In the genomic region with DNA sequence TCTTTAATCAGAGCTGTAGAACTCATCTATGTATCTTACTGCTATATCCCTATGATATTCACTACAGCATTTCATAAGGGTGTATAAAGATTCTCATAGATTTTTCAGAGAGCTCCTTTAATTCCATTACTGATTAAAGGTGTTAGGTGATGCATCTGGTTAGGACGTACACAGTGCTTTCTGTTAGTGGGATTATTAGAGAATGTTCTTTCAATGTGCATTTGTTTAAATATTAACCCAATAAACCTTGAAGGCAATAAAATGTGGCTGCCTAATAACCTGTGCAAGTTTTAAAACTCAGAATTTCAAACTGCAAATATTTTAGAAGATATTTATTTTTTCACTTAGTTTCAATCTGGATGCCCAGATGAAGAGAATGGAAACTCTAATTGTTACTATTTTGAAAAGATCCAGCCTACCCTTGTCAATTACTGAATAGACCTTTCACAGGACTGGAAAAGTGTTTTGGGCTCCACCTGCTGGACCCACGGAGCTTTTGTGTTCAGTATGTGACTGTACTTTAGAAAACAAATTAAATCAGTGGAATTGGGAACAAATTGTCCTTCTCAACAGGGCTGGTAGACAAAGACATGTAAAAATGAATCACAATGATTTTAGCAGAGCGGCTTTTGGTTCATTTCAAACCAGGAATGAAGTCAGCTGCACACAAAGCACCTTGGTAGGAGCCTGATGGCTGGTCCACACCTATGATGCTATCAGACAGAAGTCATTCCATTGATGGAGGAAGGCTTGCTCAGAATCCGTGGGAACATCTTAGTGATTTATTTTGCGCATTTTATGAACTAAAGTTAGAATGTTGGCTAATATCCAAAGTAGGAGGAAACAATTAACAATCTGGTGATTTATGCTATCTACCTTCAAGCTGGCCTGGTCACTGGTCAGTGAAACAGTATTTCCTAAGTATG, we compare ENCODE assay signal across 8 cellular contexts.
DNase-seq lines count a peak whose midpoint lies in the region; ATAC-seq, FAIRE-seq and TF ChIP-seq lines count a peak whose summit lies in the region.

No MANE protein-coding gene starts in this region.

- no peaks in the 10 kb centered on the region for H3K9me3 Mint-ChIP-seq in activated CD4-positive, alpha-beta memory T cell treated with anti-CD3 and anti-CD28 coated beads, Interleukin-2, amount 10 ng/mL, durations not matched to agents 7 days and 5 days

- peak; percentile 71 for TF ChIP-seq CTCF in A673 (conservative IDR thresholded peaks at IDR 0.05; ENCODE audit: low read depth, low read length)
- TF ChIP-seq CTCF in epithelial cell of esophagus (IDR thresholded peaks at IDR 0.05; ENCODE audit: insufficient read depth, low read depth, low read length, missing control alignments) = peak; percentile 77
- peak; percentile 63 for TF ChIP-seq CTCF in thoracic aorta (IDR thresholded peaks at IDR 0.05)

- CTCF ChIA-PET in A673 (lab: Charles Lee) = interaction anchor here (1.8 kb wide), 1 partner anchor 235 kb away, joined by 15 read pairs; no protein-coding TSS in a partner anchor
- CTCF ChIA-PET in activated CD4-positive, alpha-beta memory T cell treated with anti-CD3 and anti-CD28 coated beads, Interleukin-2, amount 10 ng/mL, durations not matched to agents 7 days and 5 days (lab: Charles Lee) = interaction anchor here (0.5 to 6.3 kb wide), 8 partner anchors 14 to 235 kb away, joined by 3 to 108 read pairs (median 4); no protein-coding TSS in a partner anchor

- no peak overlapping the region for H3K27ac Mint-ChIP-seq in activated CD4-positive, alpha-beta memory T cell treated with anti-CD3 and anti-CD28 coated beads, Interleukin-2, amount 10 ng/mL, durations not matched to agents 7 days and 5 days

- no peak overlapping the region for H3K4me3 Mint-ChIP-seq in activated CD4-positive, alpha-beta memory T cell treated with anti-CD3 and anti-CD28 coated beads, Interleukin-2, amount 10 ng/mL, durations not matched to agents 7 days and 5 days

- H3K4me1 ChIP-seq in A673 (ENCODE audit: insufficient read depth, low read length, poor library complexity, severe bottlenecking) (no peaks in the 10 kb centered on the region), muscle layer of colon (ENCODE audit: insufficient read depth, low read length) (peaks cover 36% of the 10 kb centered on the region), thoracic aorta (ENCODE audit: control insufficient read depth in 1 of 2, low read depth in 2 of 2) (peaks cover 11 to 20% of the 10 kb centered on the region in 2 donors)

- intact Hi-C loops in A673 (cut with micrococcal nuclease; ENCODE audit: unreplicated experiment) = loop anchor here (1.0 to 5.0 kb wide), 3 partner anchors 122 to 312 kb away; partner anchors contain the start of gene MBNL2

- H3K4me3 ChIP-seq in A673 (ENCODE audit: low read depth, low read length, poor library complexity, severe bottlenecking) (no peak overlapping the region), epithelial cell of esophagus (ENCODE audit: low read length) (no peak overlapping the region), muscle layer of colon (ENCODE audit: low read depth in 1 of 2, low read length in 2 of 2) (no peak overlapping the region), thoracic aorta (no peak overlapping the region)

- no peak overlapping the region for H3K9ac ChIP-seq in muscle layer of colon (ENCODE audit: low read length)

- no peaks in the 10 kb centered on the region for H3K36me3 ChIP-seq in A673 (ENCODE audit: insufficient read depth, low read length, poor library complexity, severe bottlenecking)
- peaks cover 39% of the 10 kb centered on the region for H3K36me3 ChIP-seq in muscle layer of colon (ENCODE audit: insufficient read depth, low read length)
- H3K36me3 ChIP-seq in thoracic aorta = peaks cover 20% of the 10 kb centered on the region

- POLR2A ChIA-PET in A673 (lab: Charles Lee; ENCODE audit: low non-redundant PET) = no interaction called here
- POLR2A ChIA-PET in activated CD4-positive, alpha-beta memory T cell treated with anti-CD3 and anti-CD28 coated beads, Interleukin-2, amount 10 ng/mL, durations not matched to agents 7 days and 5 days (lab: Charles Lee) = interaction anchor here (0.9 to 1.4 kb wide), 2 partner anchors 119 to 168 kb away, joined by 3 read pairs; no protein-coding TSS in a partner anchor

- H3K4me1 Mint-ChIP-seq in activated CD4-positive, alpha-beta memory T cell treated with anti-CD3 and anti-CD28 coated beads, Interleukin-2, amount 10 ng/mL, durations not matched to agents 7 days and 5 days = peaks cover 10% of the 10 kb centered on the region

- no peaks in the 10 kb centered on the region for H3K27me3 ChIP-seq in A673 (replicated peaks; ENCODE audit: insufficient read depth, low read depth, low read length, poor library complexity)
- no peaks in the 10 kb centered on the region for H3K27me3 ChIP-seq in muscle layer of colon (ENCODE audit: control insufficient read depth in 1 of 2, insufficient read depth in 2 of 2, low read length in 2 of 2)
- H3K27me3 ChIP-seq in thoracic aorta (replicated peaks; ENCODE audit: insufficient read depth) = no peaks in the 10 kb centered on the region

- H3K27ac ChIP-seq in A673 (ENCODE audit: low read depth, low read length, poor library complexity, severe bottlenecking) (no peak overlapping the region), muscle layer of colon (ENCODE audit: low read depth, low read length) (peak overlapping the region; percentile 49), thoracic aorta (no peak overlapping the region)

- TF ChIP-seq POLR2A in GM12892 (IDR thresholded peaks at IDR 0.05; ENCODE audit: low read depth, low read length) = no peak

- FAIRE-seq in GM12892 (lab: Jason Lieb, UNC) = peak; percentile 78

- no peaks in the 10 kb centered on the region for H3K9me3 ChIP-seq in A673 (ENCODE audit: low read depth, low read length, poor library complexity, severe bottlenecking)
- no peaks in the 10 kb centered on the region for H3K9me3 ChIP-seq in muscle layer of colon (ENCODE audit: low read length)
- no peaks in the 10 kb centered on the region for H3K9me3 ChIP-seq in thoracic aorta

- no TSS peak for BruUV-seq in A673 (replicated peaks; lab: Mats Ljungman, UMichigan)

- H3K36me3 Mint-ChIP-seq in activated CD4-positive, alpha-beta memory T cell treated with anti-CD3 and anti-CD28 coated beads, Interleukin-2, amount 10 ng/mL, durations not matched to agents 7 days and 5 days (ENCODE audit: low read depth) = peaks cover 3% of the 10 kb centered on the region

- no peaks in the 10 kb centered on the region for H3K27me3 Mint-ChIP-seq in activated CD4-positive, alpha-beta memory T cell treated with anti-CD3 and anti-CD28 coated beads, Interleukin-2, amount 10 ng/mL, durations not matched to agents 7 days and 5 days

- DNase-seq in A673 (ENCODE audit: low spot score) (peak; percentile 73), GM12892 (ENCODE audit: insufficient read length) (no peak), NCI-H2171 treated with DMSO at 0.1 percent for 48 hours (lab: John Stamatoyannopoulos, UW) (peak; percentile 61), epithelial cell of esophagus (ENCODE audit: low read depth) (peak; percentile 68), thoracic aorta (ENCODE audit: low spot score) (no peak)
- DNase-seq in activated CD4-positive, alpha-beta memory T cell treated with anti-CD3 and anti-CD28 coated beads, Interleukin-2, amount 10 ng/mL, durations not matched to agents 7 days and 5 days = peak; percentile 59

- ATAC-seq in HG02884 (IDR thresholded peaks at IDR 0.05; ENCODE audit: unreplicated experiment) = peak; percentile 81
- ATAC-seq in thoracic aorta (ENCODE audit: insufficient number of reproducible peaks, low FRiP score, low read depth) = peak; percentile 66

Comparison
In these comparisons a context has a peak if more than half of its experiments do, and no peak if none do; other contexts are left out.
1. DNase-seq: peak in A673 (single experiment), NCI-H2171 treated with DMSO at 0.1 percent for 48 hours (single experiment), activated CD4-positive, alpha-beta memory T cell treated with anti-CD3 and anti-CD28 coated beads, Interleukin-2, amount 10 ng/mL, durations not matched to agents 7 days and 5 days (single experiment) and epithelial cell of esophagus (single experiment); none in GM12892 (single experiment) and thoracic aorta (single experiment).
2. Peak in every context shown above with its lines, with median percentiles within 50 percentile points of each other: CTCF ChIP-seq.